ENCODE assay signal across 1 cellular context in the genomic region with DNA sequence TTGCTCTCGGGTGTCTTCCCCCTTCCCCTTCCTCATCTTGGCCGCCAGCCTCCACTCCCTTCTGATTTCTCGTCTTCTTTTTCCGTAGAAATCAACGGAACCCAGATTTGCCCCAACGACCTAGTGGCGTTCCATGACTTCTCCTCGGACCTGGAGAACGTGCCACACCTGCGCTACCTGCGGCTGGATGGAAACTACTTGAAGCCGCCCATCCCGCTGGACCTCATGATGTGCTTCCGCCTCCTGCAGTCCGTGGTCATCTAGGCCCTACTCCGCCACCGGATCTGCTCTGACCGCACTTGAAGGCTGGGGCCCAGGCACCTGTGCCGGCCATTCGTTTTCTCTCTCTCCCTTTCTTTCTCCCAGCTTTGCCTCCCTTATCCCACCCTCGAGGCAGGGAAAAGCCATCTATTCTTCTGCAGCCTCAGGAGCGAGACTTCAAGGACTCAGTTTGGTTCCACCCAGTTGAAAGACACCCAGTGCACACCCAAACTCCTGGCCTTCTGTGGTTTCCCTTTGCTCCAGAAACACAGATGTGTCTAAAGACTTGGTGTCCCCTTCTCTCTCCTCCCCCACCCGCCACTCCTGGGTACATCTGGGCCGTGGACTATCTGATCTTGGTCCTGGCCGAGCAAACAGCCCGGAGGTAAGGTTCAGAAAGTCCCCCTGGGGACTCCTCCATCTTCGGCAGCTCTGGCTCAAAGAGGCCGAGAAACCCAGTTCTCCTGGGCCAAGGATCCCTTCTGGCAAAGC.
TF ChIP-seq lines count a peak whose summit lies in the region.

No MANE protein-coding gene starts in this region.

TF ChIP-seq in GM23338, 12 proteins besides CTCF, POLR2A, EP300 and RAD21 (continued from another document):
- TF ChIP-seq, protein P1, sequence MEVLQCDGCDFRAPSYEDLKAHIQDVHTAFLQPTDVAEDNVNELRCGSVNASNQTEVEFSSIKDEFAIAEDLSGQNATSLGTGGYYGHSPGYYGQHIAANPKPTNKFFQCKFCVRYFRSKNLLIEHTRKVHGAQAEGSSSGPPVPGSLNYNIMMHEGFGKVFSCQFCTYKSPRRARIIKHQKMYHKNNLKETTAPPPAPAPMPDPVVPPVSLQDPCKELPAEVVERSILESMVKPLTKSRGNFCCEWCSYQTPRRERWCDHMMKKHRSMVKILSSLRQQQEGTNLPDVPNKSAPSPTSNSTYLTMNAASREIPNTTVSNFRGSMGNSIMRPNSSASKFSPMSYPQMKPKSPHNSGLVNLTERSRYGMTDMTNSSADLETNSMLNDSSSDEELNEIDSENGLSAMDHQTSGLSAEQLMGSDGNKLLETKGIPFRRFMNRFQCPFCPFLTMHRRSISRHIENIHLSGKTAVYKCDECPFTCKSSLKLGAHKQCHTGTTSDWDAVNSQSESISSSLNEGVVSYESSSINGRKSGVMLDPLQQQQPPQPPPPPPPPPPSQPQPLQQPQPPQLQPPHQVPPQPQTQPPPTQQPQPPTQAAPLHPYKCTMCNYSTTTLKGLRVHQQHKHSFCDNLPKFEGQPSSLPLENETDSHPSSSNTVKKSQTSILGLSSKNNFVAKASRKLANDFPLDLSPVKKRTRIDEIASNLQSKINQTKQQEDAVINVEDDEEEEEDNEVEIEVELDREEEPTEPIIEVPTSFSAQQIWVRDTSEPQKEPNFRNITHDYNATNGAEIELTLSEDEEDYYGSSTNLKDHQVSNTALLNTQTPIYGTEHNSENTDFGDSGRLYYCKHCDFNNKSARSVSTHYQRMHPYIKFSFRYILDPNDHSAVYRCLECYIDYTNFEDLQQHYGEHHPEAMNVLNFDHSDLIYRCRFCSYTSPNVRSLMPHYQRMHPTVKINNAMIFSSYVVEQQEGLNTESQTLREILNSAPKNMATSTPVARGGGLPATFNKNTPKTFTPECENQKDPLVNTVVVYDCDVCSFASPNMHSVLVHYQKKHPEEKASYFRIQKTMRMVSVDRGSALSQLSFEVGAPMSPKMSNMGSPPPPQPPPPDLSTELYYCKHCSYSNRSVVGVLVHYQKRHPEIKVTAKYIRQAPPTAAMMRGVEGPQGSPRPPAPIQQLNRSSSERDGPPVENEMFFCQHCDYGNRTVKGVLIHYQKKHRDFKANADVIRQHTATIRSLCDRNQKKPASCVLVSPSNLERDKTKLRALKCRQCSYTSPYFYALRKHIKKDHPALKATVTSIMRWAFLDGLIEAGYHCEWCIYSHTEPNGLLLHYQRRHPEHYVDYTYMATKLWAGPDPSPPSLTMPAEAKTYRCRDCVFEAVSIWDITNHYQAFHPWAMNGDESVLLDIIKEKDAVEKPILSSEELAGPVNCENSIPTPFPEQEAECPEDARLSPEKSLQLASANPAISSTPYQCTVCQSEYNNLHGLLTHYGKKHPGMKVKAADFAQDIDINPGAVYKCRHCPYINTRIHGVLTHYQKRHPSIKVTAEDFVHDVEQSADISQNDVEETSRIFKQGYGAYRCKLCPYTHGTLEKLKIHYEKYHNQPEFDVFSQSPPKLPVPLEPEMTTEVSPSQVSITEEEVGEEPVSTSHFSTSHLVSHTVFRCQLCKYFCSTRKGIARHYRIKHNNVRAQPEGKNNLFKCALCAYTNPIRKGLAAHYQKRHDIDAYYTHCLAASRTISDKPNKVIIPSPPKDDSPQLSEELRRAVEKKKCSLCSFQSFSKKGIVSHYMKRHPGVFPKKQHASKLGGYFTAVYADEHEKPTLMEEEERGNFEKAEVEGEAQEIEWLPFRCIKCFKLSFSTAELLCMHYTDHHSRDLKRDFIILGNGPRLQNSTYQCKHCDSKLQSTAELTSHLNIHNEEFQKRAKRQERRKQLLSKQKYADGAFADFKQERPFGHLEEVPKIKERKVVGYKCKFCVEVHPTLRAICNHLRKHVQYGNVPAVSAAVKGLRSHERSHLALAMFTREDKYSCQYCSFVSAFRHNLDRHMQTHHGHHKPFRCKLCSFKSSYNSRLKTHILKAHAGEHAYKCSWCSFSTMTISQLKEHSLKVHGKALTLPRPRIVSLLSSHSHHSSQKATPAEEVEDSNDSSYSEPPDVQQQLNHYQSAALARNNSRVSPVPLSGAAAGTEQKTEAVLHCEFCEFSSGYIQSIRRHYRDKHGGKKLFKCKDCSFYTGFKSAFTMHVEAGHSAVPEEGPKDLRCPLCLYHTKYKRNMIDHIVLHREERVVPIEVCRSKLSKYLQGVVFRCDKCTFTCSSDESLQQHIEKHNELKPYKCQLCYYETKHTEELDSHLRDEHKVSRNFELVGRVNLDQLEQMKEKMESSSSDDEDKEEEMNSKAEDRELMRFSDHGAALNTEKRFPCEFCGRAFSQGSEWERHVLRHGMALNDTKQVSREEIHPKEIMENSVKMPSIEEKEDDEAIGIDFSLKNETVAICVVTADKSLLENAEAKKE (CRISPR knock-in tag; IDR thresholded peaks at IDR 0.05), result no peak
- TF ChIP-seq EZH2phosphoT487 (IDR thresholded peaks at IDR 0.05; ENCODE audit: unreplicated experiment), result no peak
- TF ChIP-seq, protein P2, sequence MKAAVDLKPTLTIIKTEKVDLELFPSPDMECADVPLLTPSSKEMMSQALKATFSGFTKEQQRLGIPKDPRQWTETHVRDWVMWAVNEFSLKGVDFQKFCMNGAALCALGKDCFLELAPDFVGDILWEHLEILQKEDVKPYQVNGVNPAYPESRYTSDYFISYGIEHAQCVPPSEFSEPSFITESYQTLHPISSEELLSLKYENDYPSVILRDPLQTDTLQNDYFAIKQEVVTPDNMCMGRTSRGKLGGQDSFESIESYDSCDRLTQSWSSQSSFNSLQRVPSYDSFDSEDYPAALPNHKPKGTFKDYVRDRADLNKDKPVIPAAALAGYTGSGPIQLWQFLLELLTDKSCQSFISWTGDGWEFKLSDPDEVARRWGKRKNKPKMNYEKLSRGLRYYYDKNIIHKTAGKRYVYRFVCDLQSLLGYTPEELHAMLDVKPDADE (IDR thresholded peaks at IDR 0.05), result no peak
- no peak for TF ChIP-seq JUNB (IDR thresholded peaks at IDR 0.05; ENCODE audit: unreplicated experiment)
- no peak for TF ChIP-seq STAT1 (IDR thresholded peaks at IDR 0.05; ENCODE audit: unreplicated experiment)
- TF ChIP-seq, protein P3, sequence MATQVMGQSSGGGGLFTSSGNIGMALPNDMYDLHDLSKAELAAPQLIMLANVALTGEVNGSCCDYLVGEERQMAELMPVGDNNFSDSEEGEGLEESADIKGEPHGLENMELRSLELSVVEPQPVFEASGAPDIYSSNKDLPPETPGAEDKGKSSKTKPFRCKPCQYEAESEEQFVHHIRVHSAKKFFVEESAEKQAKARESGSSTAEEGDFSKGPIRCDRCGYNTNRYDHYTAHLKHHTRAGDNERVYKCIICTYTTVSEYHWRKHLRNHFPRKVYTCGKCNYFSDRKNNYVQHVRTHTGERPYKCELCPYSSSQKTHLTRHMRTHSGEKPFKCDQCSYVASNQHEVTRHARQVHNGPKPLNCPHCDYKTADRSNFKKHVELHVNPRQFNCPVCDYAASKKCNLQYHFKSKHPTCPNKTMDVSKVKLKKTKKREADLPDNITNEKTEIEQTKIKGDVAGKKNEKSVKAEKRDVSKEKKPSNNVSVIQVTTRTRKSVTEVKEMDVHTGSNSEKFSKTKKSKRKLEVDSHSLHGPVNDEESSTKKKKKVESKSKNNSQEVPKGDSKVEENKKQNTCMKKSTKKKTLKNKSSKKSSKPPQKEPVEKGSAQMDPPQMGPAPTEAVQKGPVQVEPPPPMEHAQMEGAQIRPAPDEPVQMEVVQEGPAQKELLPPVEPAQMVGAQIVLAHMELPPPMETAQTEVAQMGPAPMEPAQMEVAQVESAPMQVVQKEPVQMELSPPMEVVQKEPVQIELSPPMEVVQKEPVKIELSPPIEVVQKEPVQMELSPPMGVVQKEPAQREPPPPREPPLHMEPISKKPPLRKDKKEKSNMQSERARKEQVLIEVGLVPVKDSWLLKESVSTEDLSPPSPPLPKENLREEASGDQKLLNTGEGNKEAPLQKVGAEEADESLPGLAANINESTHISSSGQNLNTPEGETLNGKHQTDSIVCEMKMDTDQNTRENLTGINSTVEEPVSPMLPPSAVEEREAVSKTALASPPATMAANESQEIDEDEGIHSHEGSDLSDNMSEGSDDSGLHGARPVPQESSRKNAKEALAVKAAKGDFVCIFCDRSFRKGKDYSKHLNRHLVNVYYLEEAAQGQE (IDR thresholded peaks at IDR 0.05; ENCODE audit: unreplicated experiment), result no peak
- no peak for TF ChIP-seq POLR2AphosphoS5 (IDR thresholded peaks at IDR 0.05; ENCODE audit: low read depth)
- no peak for TF ChIP-seq ZNF331 (CRISPR knock-in tag; IDR thresholded peaks at IDR 0.05; ENCODE audit: low read depth)
- TF ChIP-seq ZNF114 (CRISPR knock-in tag; IDR thresholded peaks at IDR 0.05), result no peak
- no peak for TF ChIP-seq NANOG (IDR thresholded peaks at IDR 0.05; ENCODE audit: borderline replicate concordance)
- TF ChIP-seq EZH2 (IDR thresholded peaks at IDR 0.05; ENCODE audit: low read depth, unreplicated experiment), result no peak
